Comparison of ENCODE assay signal across 1 cellular context in genomic region chr15:64717130-64717529, GRCh38.
TF ChIP-seq lines count a peak whose summit lies in the region.

No MANE protein-coding gene starts in this region.

TF ChIP-seq in GM23338, 12 proteins besides CTCF, POLR2A, EP300 and RAD21:
- TF ChIP-seq ZNF462 (CRISPR knock-in tag; IDR thresholded peaks at IDR 0.05), result no peak
- no peak for TF ChIP-seq JUNB (IDR thresholded peaks at IDR 0.05; ENCODE audit: unreplicated experiment)
- no peak for TF ChIP-seq CREB1 (CRISPR knock-in tag; IDR thresholded peaks at IDR 0.05; ENCODE audit: low read depth)
- TF ChIP-seq NANOG (IDR thresholded peaks at IDR 0.05; ENCODE audit: borderline replicate concordance), result no peak
- TF ChIP-seq STAT1 (IDR thresholded peaks at IDR 0.05; ENCODE audit: unreplicated experiment), result no peak
- no peak for TF ChIP-seq ETS1 (IDR thresholded peaks at IDR 0.05)
- TF ChIP-seq POLR2AphosphoS5 (IDR thresholded peaks at IDR 0.05; ENCODE audit: low read depth), result no peak
- no peak for TF ChIP-seq EZH2 (IDR thresholded peaks at IDR 0.05; ENCODE audit: low read depth, unreplicated experiment)
- no peak for TF ChIP-seq REST (IDR thresholded peaks at IDR 0.05; ENCODE audit: unreplicated experiment)
